ENCODE assay signal across 30 cellular contexts in the genomic region with DNA sequence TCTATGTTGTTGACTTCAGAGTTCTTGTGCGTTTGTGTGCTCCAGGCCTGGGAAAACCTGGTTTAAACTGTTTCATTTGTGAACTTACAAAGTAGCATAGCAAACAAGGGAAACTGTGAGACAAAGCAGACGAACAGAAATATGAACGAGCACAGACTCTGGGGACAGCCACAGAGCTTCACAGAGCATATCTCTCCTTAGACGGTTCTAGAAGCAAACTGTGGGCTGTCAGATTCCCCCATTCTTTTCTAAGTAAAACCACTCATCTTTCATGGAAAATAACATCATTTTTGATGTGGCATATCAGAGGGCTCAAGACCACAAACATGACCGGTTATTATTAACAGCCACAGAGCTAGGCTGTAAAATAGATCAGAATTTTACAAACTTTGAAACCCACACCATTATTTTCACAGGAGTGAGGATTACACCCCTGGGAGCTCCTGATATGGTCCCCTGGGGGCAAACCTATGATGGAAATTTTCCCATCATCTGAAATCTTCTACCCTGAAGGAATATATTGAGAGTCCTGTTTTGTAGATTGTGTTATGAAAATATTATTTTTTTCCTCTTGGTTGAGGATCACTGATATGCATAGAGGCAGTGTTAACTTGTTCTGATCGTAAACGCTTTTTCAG.
"Had no signal": no experiment of that assay in that cellular context is flagged by ENCODE, and none has a peak within 500 bp of the region (broad histone marks: within the 10 kb centered on the region; RNA-seq: fewer than 3 reads in every experiment).

No MANE protein-coding gene starts in this region.

- H3K4me2 ChIP-seq: neural progenitor cell had no signal

- H3K9me3 Mint-ChIP-seq: activated B cell treated with CpG ODN at 0.5 μM for 24 hours; activated T-cell treated with anti-CD3 and anti-CD28 coated beads, Interleukin-2, amount 50 U/mL, for 72 hours; natural killer cell; neural progenitor cell; T-helper 2 cell treated with Interferon-gamma antibody and Interleukin-4, amounts not matched to agents 5 μg/mL and 100 μg/mL, for 36 hours had no signal

- H3K4me1 ChIP-seq: esophagus squamous epithelium, left lung, neural progenitor cell, parathyroid adenoma, upper lobe of left lung, vagina had no signal

- H3K27ac ChIP-seq: epithelial cell of prostate, esophagus squamous epithelium, left lung, neural progenitor cell, parathyroid adenoma, psoas muscle, thyroid gland, upper lobe of left lung, vagina had no signal

- H3K36me3 Mint-ChIP-seq: natural killer cell, neural progenitor cell had no signal

- H3K27ac Mint-ChIP-seq: activated B cell treated with CpG ODN at 0.5 μM for 24 hours; activated T-cell treated with anti-CD3 and anti-CD28 coated beads, Interleukin-2, amount 50 U/mL, for 72 hours; natural killer cell; neural progenitor cell; T-helper 2 cell treated with Interferon-gamma antibody and Interleukin-4, amounts not matched to agents 5 μg/mL and 100 μg/mL, for 36 hours had no signal

- H3K4me3 ChIP-seq: esophagus squamous epithelium, heart right ventricle, left lung, lung, neural progenitor cell, psoas muscle, right atrium auricular region, thyroid gland, upper lobe of left lung, vagina had no signal

- ATAC-seq: activated T-cell treated with anti-CD3 and anti-CD28 coated beads, Interleukin-2, amount 50 U/mL, for 72 hours; heart right ventricle; left lung; natural killer cell; psoas muscle had no signal

- H3K9me3 ChIP-seq: esophagus squamous epithelium, left lung, psoas muscle, right atrium auricular region, thyroid gland, upper lobe of left lung, vagina had no signal

- DNase-seq: activated B cell treated with CpG ODN at 0.5 μM for 24 hours; activated CD4-positive, alpha-beta T cell treated with anti-CD3 and anti-CD28 coated beads, Interleukin-2, amount 50 U/mL, for 1 hour; activated gamma-delta T cell treated with Interleukin-2 at 50 U/mL for 16 hours; activated naive CD4-positive, alpha-beta T cell treated with anti-CD3 and anti-CD28 coated beads, Interleukin-2, amount 50 U/mL, for 16 hours; activated T-cell treated with anti-CD3 and anti-CD28 coated beads for 4 hours; activated T-cell treated with anti-CD3 and anti-CD28 coated beads, Interleukin-2, amount 50 U/mL, for 72 hours; dermis blood vessel endothelial cell; effector CD4-positive, alpha-beta T cell; esophagus squamous epithelium; foreskin melanocyte; heart right ventricle; left lung; mesendoderm; natural killer cell; occipital lobe; stimulated activated CD4-positive, alpha-beta T cell treated with anti-CD3 and anti-CD28 coated beads, Interleukin-15, amount 100 ng/mL, for 24 hours; stimulated activated CD4-positive, alpha-beta T cell treated with anti-CD3 and anti-CD28 coated beads, Interleukin-2, amount 100 ng/mL, for 24 hours; stimulated activated naive CD4-positive, alpha-beta T cell treated with Interleukin-2 at 50 U/mL for 16 hours; substantia nigra; T-helper 1 cell; thyroid gland; upper lobe of left lung had no signal

- H3K4me1 Mint-ChIP-seq: activated B cell treated with CpG ODN at 0.5 μM for 24 hours, natural killer cell had no signal

- H3K9ac ChIP-seq: neural progenitor cell, parathyroid adenoma had no signal

- H3K4me3 Mint-ChIP-seq: activated B cell treated with CpG ODN at 0.5 μM for 24 hours; activated T-cell treated with anti-CD3 and anti-CD28 coated beads, Interleukin-2, amount 50 U/mL, for 72 hours; natural killer cell; neural progenitor cell; T-helper 2 cell treated with Interferon-gamma antibody and Interleukin-4, amounts not matched to agents 5 μg/mL and 100 μg/mL, for 36 hours had no signal

- H3K36me3 ChIP-seq: esophagus squamous epithelium, heart right ventricle, left lung, neural progenitor cell, thyroid gland, upper lobe of left lung, vagina had no signal

- H3K27me3 ChIP-seq: heart right ventricle, left lung, neural progenitor cell, right atrium auricular region, thyroid gland, upper lobe of left lung, vagina had no signal
